In the genomic region with DNA sequence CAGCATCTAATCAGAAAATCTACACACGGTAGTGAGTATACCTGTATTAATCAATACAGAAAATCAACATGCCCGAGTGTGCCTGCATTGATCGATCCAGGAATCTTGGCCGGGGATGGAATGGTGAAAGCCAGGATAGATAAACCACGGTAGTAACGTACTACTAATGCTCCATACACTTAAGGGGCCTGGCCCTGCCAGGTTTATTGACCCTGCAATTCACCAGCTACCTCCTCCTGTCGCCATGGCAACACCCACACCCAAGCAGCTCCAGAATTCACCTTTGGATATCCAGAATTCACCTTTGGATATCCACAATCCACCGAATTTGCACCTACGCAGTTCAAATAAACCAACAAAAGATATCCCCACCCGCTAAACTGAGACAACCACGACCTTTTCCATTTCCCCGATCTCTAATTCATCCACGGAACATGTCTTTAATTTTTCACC, we compare ENCODE assay signal across 8 cellular contexts. TPM values are rescaled to one million over a fixed set of nuclear protein-coding genes. Genes with fewer than 3 reads are reported as not detected.
DNase-seq lines count a peak whose midpoint lies in the region; ATAC-seq and TF ChIP-seq lines count a peak whose summit lies in the region.

No MANE protein-coding gene starts in this region.

- H3K27ac Mint-ChIP-seq in progenitor cell of endocrine pancreas = no peak overlapping the region

- H3K27me3 ChIP-seq in BLaER1 treated with 17β-estradiol and CSF1 and Interleukin-3, amounts not matched to agents 10 nM and 100 nM = no peaks in the 10 kb centered on the region

- no peaks in the 10 kb centered on the region for H3K36me3 Mint-ChIP-seq in progenitor cell of endocrine pancreas (ENCODE audit: insufficient read depth)

- DNase-seq in HuH-7.5 (ENCODE audit: low spot score) (peak; percentile 35), SK-N-MC (ENCODE audit: low read depth, low spot score) (no peak), foreskin fibroblast (peak in 1 of 2 donors; percentile 26), progenitor cell of endocrine pancreas (ENCODE audit: low spot score, unreplicated experiment) (peak; percentile 34)

- ATAC-seq in GM19455 (IDR thresholded peaks at IDR 0.05; ENCODE audit: unreplicated experiment) (no peak), HG03520 (IDR thresholded peaks at IDR 0.05; ENCODE audit: unreplicated experiment) (no peak), HG02642 (IDR thresholded peaks at IDR 0.05; ENCODE audit: poor library complexity, unreplicated experiment) (no peak)

- H3K4me2 ChIP-seq in BLaER1 treated with 17β-estradiol and CSF1 and Interleukin-3, amounts not matched to agents 10 nM and 100 nM = peak overlapping the region; percentile 82 to 98 (median 91)

- H3K9me3 ChIP-seq in BLaER1 treated with 17β-estradiol and CSF1 and Interleukin-3, amounts not matched to agents 10 nM and 100 nM (replicated peaks in 1 of 11) = no peaks in the 10 kb centered on the region
- no peaks in the 10 kb centered on the region for H3K9me3 ChIP-seq in SK-N-MC (ENCODE audit: low read depth, low read length)

- TF ChIP-seq CTCF in foreskin fibroblast (IDR thresholded peaks at IDR 0.05; ENCODE audit: low read depth, low read length) = no peak
- TF ChIP-seq CTCF in progenitor cell of endocrine pancreas (IDR thresholded peaks at IDR 0.05; ENCODE audit: unreplicated experiment) = no peak

- no peak overlapping the region for H3K4me3 Mint-ChIP-seq in progenitor cell of endocrine pancreas (ENCODE audit: low read depth)

- peaks cover 28 to 38% (median 33%) of the 10 kb centered on the region in 10 experiments for H3K4me1 ChIP-seq in BLaER1 treated with 17β-estradiol and CSF1 and Interleukin-3, amounts not matched to agents 10 nM and 100 nM

- H3K36me3 ChIP-seq in BLaER1 treated with 17β-estradiol and CSF1 and Interleukin-3, amounts not matched to agents 10 nM and 100 nM = no peaks in the 10 kb centered on the region
- H3K36me3 ChIP-seq in SK-N-MC (ENCODE audit: insufficient read depth, low read length) = no peaks in the 10 kb centered on the region

- peaks cover 20% of the 10 kb centered on the region for H3K4me1 Mint-ChIP-seq in progenitor cell of endocrine pancreas (ENCODE audit: low read depth)

- peak overlapping the region; percentile 61 to 79 (median 70) for H3K4me3 ChIP-seq in BLaER1 treated with 17β-estradiol and CSF1 and Interleukin-3, amounts not matched to agents 10 nM and 100 nM
- peak overlapping the region; percentile 73 for H3K4me3 ChIP-seq in SK-N-MC
- H3K4me3 ChIP-seq in foreskin fibroblast (ENCODE audit: low read depth in 1 of 2, low read length in 2 of 2) = peak overlapping the region; percentile 60 to 85

- peak overlapping the region; percentile 89 to 99 (median 97) for H3K9ac ChIP-seq in BLaER1 treated with 17β-estradiol and CSF1 and Interleukin-3, amounts not matched to agents 10 nM and 100 nM
- peak overlapping the region; percentile 63 for H3K9ac ChIP-seq in SK-N-MC (ENCODE audit: insufficient read length)

- no peaks in the 10 kb centered on the region for H3K9me3 Mint-ChIP-seq in progenitor cell of endocrine pancreas (ENCODE audit: low read depth)

- peak overlapping the region; percentile 94 to 100 (median 98) for H3K27ac ChIP-seq in BLaER1 treated with 17β-estradiol and CSF1 and Interleukin-3, amounts not matched to agents 10 nM and 100 nM
- no peak overlapping the region for H3K27ac ChIP-seq in SK-N-MC

- no peaks in the 10 kb centered on the region for H4K20me1 ChIP-seq in BLaER1 treated with 17β-estradiol and CSF1 and Interleukin-3, amounts not matched to agents 10 nM and 100 nM

- no peaks in the 10 kb centered on the region for H3K27me3 Mint-ChIP-seq in progenitor cell of endocrine pancreas

RNA-seq across cellular contexts. Expression of a gene that starts 14.8 kb away (rescaled TPM):
- total RNA-seq in progenitor cell of endocrine pancreas = 320 and 331 TPM in 2 replicates

RNA-seq across cellular contexts. Expression of a gene that starts 50.3 kb away (rescaled TPM):
- total RNA-seq in progenitor cell of endocrine pancreas = 36.7 and 38.2 TPM in 2 replicates
